ENCODE assay signal across 7 cellular contexts in genomic region chr10:68333905-68334431, GRCh38. TPM values are rescaled to one million over a fixed set of nuclear protein-coding genes. Genes with fewer than 3 reads are reported as not detected.
A peak's percentile ranks its signal among the peaks of the same experiment; 100 is the strongest.
DNase-seq lines count a peak whose midpoint lies in the region; ATAC-seq and TF ChIP-seq lines count a peak whose summit lies in the region.

No MANE protein-coding gene starts in this region.

- no peak overlapping the region for H3K23ac ChIP-seq in H9 (ENCODE audit: insufficient read length, low read depth, low read length)

- H3K4me3 Mint-ChIP-seq in H9: peak overlapping the region; percentile 100
- peak overlapping the region; percentile 98 for H3K4me3 Mint-ChIP-seq in stimulated activated memory B cell treated with anti-CD40 and anti-IgM and Interleukin-4, amounts not matched to agents 10 μg/mL and 1 μg/mL and 100 μg/mL, for 72 hours

- no peak overlapping the region for H2BK12ac ChIP-seq in H9 (ENCODE audit: insufficient read length, low read depth, low read length)

- H3K4me2 ChIP-seq in H9 (ENCODE audit: insufficient read depth, insufficient read length, low read length) (peak overlapping the region; percentile 66), hepatocyte (peak overlapping the region; percentile 84)

- H3K4me3 ChIP-seq in hepatocyte: peak overlapping the region; percentile 84

- no peaks in the 10 kb centered on the region for H3K79me1 ChIP-seq in H9 (ENCODE audit: insufficient read depth, low read depth, low read length, poor library complexity, severe bottlenecking)

- no peak overlapping the region for H2AK5ac ChIP-seq in H9 (ENCODE audit: insufficient read length, low read length)

- no peak for DNase-seq in H9
- DNase-seq in hepatocyte (ENCODE audit: low spot score): no peak
- DNase-seq in NCI-H69 (lab: John Stamatoyannopoulos, UW): no peak
- no peak for DNase-seq in NCI-H748 (lab: John Stamatoyannopoulos, UW; ENCODE audit: unreplicated experiment)

- peaks cover 38 to 49% of the 10 kb centered on the region in 2 experiments for H3K4me1 Mint-ChIP-seq in H9
- H3K4me1 Mint-ChIP-seq in stimulated activated memory B cell treated with anti-CD40 and anti-IgM and Interleukin-4, amounts not matched to agents 10 μg/mL and 1 μg/mL and 100 μg/mL, for 72 hours: peaks cover 74% of the 10 kb centered on the region

- no peaks in the 10 kb centered on the region for H3K36me3 ChIP-seq in hepatocyte (replicated peaks; ENCODE audit: insufficient read depth, low read depth)

- H3K56ac ChIP-seq in H9 (ENCODE audit: insufficient read length, low read depth, low read length): no peak overlapping the region

- peak overlapping the region; percentile 100 for H3K9ac ChIP-seq in H9 (ENCODE audit: extremely low read depth, insufficient read length, low read length)

- H3K18ac ChIP-seq in H9 (ENCODE audit: insufficient read length, low read depth, low read length): no peak overlapping the region

- WGBS in H9 (ENCODE audit: extremely low coverage, insufficient read length, low lambda C conversion rate): no CpG with 5 or more reads among the region's 3 CpGs
- 0% methylated on average over 3 of the region's 3 CpGs for WGBS in hepatocyte (ENCODE audit: low lambda C conversion rate, missing lambda C conversion rate)

- H3K9me2 ChIP-seq in hepatocyte (replicated peaks; ENCODE audit: insufficient read depth): no peaks in the 10 kb centered on the region

- peaks cover 10% of the 10 kb centered on the region for H3K23me2 ChIP-seq in H9 (ENCODE audit: insufficient read length, low read depth, low read length, poor library complexity, severe bottlenecking)

- no peak overlapping the region for H3K14ac ChIP-seq in H9 (ENCODE audit: insufficient read depth, low read length)

- ATAC-seq in stimulated activated memory B cell treated with anti-CD40 and anti-IgM and Interleukin-4, amounts not matched to agents 10 μg/mL and 1 μg/mL and 100 μg/mL, for 72 hours: no peak
- no peak for ATAC-seq in GM19035 (IDR thresholded peaks at IDR 0.05; ENCODE audit: unreplicated experiment)

- no peak overlapping the region for H3K4ac ChIP-seq in H9 (ENCODE audit: low read depth, low read length)

- H2BK120ac ChIP-seq in H9 (ENCODE audit: low read depth, low read length, poor library complexity, severe bottlenecking): no peak overlapping the region

- H3K27me3 ChIP-seq in H9 (ENCODE audit: insufficient read depth, low read length): no peaks in the 10 kb centered on the region
- H3K27me3 ChIP-seq in hepatocyte: no peaks in the 10 kb centered on the region

- TF ChIP-seq CTCF in H9 (conservative IDR thresholded peaks at IDR 0.05) (no peak), VCaP (conservative IDR thresholded peaks at IDR 0.05) (no peak), hepatocyte (IDR thresholded peaks at IDR 0.05; ENCODE audit: poor library complexity) (no peak)

- no peak overlapping the region for H2BK15ac ChIP-seq in H9 (ENCODE audit: low read depth, low read length)

- no peak overlapping the region; a peak in 1 of 7 replicates for H3K27ac Mint-ChIP-seq in H9
- peak overlapping the region; percentile 99 for H3K27ac Mint-ChIP-seq in stimulated activated memory B cell treated with anti-CD40 and anti-IgM and Interleukin-4, amounts not matched to agents 10 μg/mL and 1 μg/mL and 100 μg/mL, for 72 hours

- H4K5ac ChIP-seq in H9 (ENCODE audit: insufficient read length, low read depth, low read length): no peak overlapping the region

- H3T11ph ChIP-seq in H9 (ENCODE audit: low read length): no peak overlapping the region

- no peak overlapping the region for H2BK5ac ChIP-seq in H9 (ENCODE audit: insufficient read length, low read length)

- H4K91ac ChIP-seq in H9 (ENCODE audit: insufficient read length, low read depth, low read length): no peak overlapping the region

- no peak overlapping the region for H2AFZ ChIP-seq in H9 (ENCODE audit: low read length)
- H2AFZ ChIP-seq in hepatocyte: no peak overlapping the region

- H3K9me3 Mint-ChIP-seq in H9: peaks cover 0 to 7% of the 10 kb centered on the region in 2 experiments; a peak in 2 of 5 replicates
- no peaks in the 10 kb centered on the region for H3K9me3 Mint-ChIP-seq in stimulated activated memory B cell treated with anti-CD40 and anti-IgM and Interleukin-4, amounts not matched to agents 10 μg/mL and 1 μg/mL and 100 μg/mL, for 72 hours

- H3K4me1 ChIP-seq in H9 (ENCODE audit: insufficient read depth, low read length) (0 out of 2 replicates have a peak, but pooled peaks cover 3% of the 10 kb centered on the region), hepatocyte (ENCODE audit: insufficient read depth) (peaks cover 36% of the 10 kb centered on the region)

- H3K27ac ChIP-seq in H9 (ENCODE audit: insufficient read length, low read depth, low read length) (no peak overlapping the region), VCaP (peak overlapping the region; percentile 98), hepatocyte (peak overlapping the region; percentile 100)

- H2BK20ac ChIP-seq in H9 (ENCODE audit: low read depth, low read length, poor library complexity, severe bottlenecking): no peak overlapping the region

- no peaks in the 10 kb centered on the region for H4K20me1 ChIP-seq in H9 (ENCODE audit: control insufficient read depth, insufficient read depth, insufficient read length)
- peaks cover 61% of the 10 kb centered on the region for H4K20me1 ChIP-seq in hepatocyte (ENCODE audit: insufficient read depth, poor library complexity, severe bottlenecking)

- peaks cover 2% of the 10 kb centered on the region for H3K27me3 Mint-ChIP-seq in H9 (ENCODE audit: low read depth)
- no peaks in the 10 kb centered on the region for H3K27me3 Mint-ChIP-seq in stimulated activated memory B cell treated with anti-CD40 and anti-IgM and Interleukin-4, amounts not matched to agents 10 μg/mL and 1 μg/mL and 100 μg/mL, for 72 hours

- no peak overlapping the region for H4K8ac ChIP-seq in H9 (replicated peaks; ENCODE audit: insufficient read length, low read depth, low read length)

- H3K79me2 ChIP-seq in H9 (ENCODE audit: insufficient read depth, low read length) (peaks cover 47% of the 10 kb centered on the region), hepatocyte (peaks cover 73% of the 10 kb centered on the region)

- peaks cover 31 to 56% (median 51%) of the 10 kb centered on the region in 3 experiments for H3K36me3 Mint-ChIP-seq in H9 (ENCODE audit: insufficient read depth in 1 of 3, low read depth in 3 of 3)
- peaks cover 48% of the 10 kb centered on the region for H3K36me3 Mint-ChIP-seq in stimulated activated memory B cell treated with anti-CD40 and anti-IgM and Interleukin-4, amounts not matched to agents 10 μg/mL and 1 μg/mL and 100 μg/mL, for 72 hours

- no peaks in the 10 kb centered on the region for H3K9me3 ChIP-seq in H9 (ENCODE audit: control insufficient read depth, low read depth, low read length)
- H3K9me3 ChIP-seq in hepatocyte (ENCODE audit: low read depth): no peaks in the 10 kb centered on the region

RNA-seq across cellular contexts. Expression of gene PBLD, which starts 1.2 kb away (rescaled TPM):
- total RNA-seq in H9 (2021) (2.4 and 3.5 TPM in 2 replicates), hepatocyte (37.0 and 42.2 TPM in 2 replicates)
- 12.8 and 26.1 TPM in 2 replicates for polyA plus RNA-seq in hepatocyte

RNA-seq across cellular contexts. Expression of gene HNRNPH3, which starts 2.1 kb away (rescaled TPM):
- total RNA-seq in H9 (2021): 234 and 244 TPM in 2 replicates
- 26.8 and 31.5 TPM in 2 replicates for total RNA-seq in hepatocyte
- polyA plus RNA-seq in hepatocyte: 134 and 135 TPM in 2 replicates
